Comparison of ENCODE assay signal across 8 cellular contexts in the genomic region with DNA sequence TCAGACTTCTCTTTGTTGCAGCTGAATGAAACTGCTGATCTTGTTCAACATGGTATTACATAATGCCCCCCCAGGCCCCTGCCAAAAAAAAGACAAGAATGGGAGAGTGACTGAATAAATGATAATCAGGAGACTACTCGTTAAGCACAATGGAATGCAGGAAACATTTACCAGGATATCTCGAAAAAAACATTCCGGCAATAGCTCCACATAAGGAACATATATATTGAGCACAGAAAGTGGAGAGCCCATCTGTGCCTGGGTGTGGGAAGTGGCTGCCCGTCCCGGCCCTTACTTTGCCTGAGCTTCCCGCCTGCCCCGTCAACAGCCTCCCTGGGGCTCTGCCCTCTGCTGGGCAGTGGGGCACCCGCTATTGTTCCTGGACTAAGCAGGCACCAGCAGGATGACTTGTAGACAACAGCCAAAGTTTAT. TPM values are rescaled to one million over a fixed set of nuclear protein-coding genes. Genes with fewer than 3 reads are reported as not detected.
DNase-seq lines count a peak whose midpoint lies in the region; ATAC-seq and TF ChIP-seq lines count a peak whose summit lies in the region.

No MANE protein-coding gene starts in this region.

- no peak overlapping the region for H3K14ac ChIP-seq in mesenchymal stem cell (ENCODE audit: low read length in 2 of 2)

- no peak overlapping the region for H3K4me3 Mint-ChIP-seq in CD4-positive, alpha-beta memory T cell
- no peak overlapping the region for H3K4me3 Mint-ChIP-seq in stimulated activated memory B cell treated with anti-CD40 and anti-IgM and Interleukin-4, amounts not matched to agents 10 μg/mL and 1 μg/mL and 100 μg/mL, for 72 hours

- no peak overlapping the region for H2BK12ac ChIP-seq in mesenchymal stem cell (ENCODE audit: low read length in 2 of 2)

- DNase-seq in CD4-positive, alpha-beta memory T cell = no peak
- peak; percentile 5 to 31 for DNase-seq in Kasumi-1 (lab: John Stamatoyannopoulos, UW)
- peak; percentile 82 to 91 for DNase-seq in cardiac fibroblast (ENCODE audit: low read depth in 2 of 2)
- DNase-seq in mesenchymal stem cell = peak; percentile 57
- DNase-seq in putamen (ENCODE audit: low spot score) = no peak
- no peak for DNase-seq in activated CD4-positive, alpha-beta T cell treated with anti-CD3 and anti-CD28 coated beads for 4 hours

- no peak overlapping the region for H3K27ac ChIP-seq in CD4-positive, alpha-beta memory T cell (ENCODE audit: low read depth, low read length)
- peak overlapping the region; percentile 27 for H3K27ac ChIP-seq in mesenchymal stem cell (ENCODE audit: low read length, poor library complexity, severe bottlenecking)

- CTCF ChIA-PET in CD4-positive, alpha-beta memory T cell (lab: Charles Lee; ENCODE audit: partially characterized antibody) = interaction anchor here (1.0 to 1.7 kb wide), 3 partner anchors 9 to 262 kb away, joined by 3 to 4 read pairs (median 3); no protein-coding TSS in a partner anchor

- H3K36me3 ChIP-seq in CD4-positive, alpha-beta memory T cell (ENCODE audit: insufficient read depth, low read length) = peaks cover 32% of the 10 kb centered on the region
- H3K36me3 ChIP-seq in mesenchymal stem cell (ENCODE audit: control insufficient read depth in 1 of 2, insufficient read depth in 2 of 2, low read depth in 1 of 2, low read length in 2 of 2) = peaks cover 46 to 50% of the 10 kb centered on the region in 2 experiments

- peak overlapping the region; percentile 54 for H3K9ac ChIP-seq in mesenchymal stem cell (ENCODE audit: low read length)

- POLR2A ChIA-PET in CD4-positive, alpha-beta memory T cell (lab: Charles Lee; ENCODE audit: partially characterized antibody) = interaction anchor here (0.8 to 4.6 kb wide), 2 partner anchors 12 to 117 kb away, joined by 7 to 24 read pairs; a partner anchor contains a TSS

- H3K4ac ChIP-seq in mesenchymal stem cell (ENCODE audit: low read depth in 1 of 2, low read length in 2 of 2) = no peak overlapping the region

- no peak overlapping the region for H4K8ac ChIP-seq in mesenchymal stem cell (ENCODE audit: low read length)

- H3K9me3 ChIP-seq in CD4-positive, alpha-beta memory T cell (ENCODE audit: control insufficient read depth in 1 of 2, low read length in 2 of 2) = no peaks in the 10 kb centered on the region
- H3K9me3 ChIP-seq in mesenchymal stem cell (ENCODE audit: control insufficient read depth, low read length) = no peaks in the 10 kb centered on the region

- H3K4me1 ChIP-seq in CD4-positive, alpha-beta memory T cell (ENCODE audit: insufficient read depth, low read length) = peaks cover 8% of the 10 kb centered on the region
- peaks cover 24% of the 10 kb centered on the region for H3K4me1 ChIP-seq in mesenchymal stem cell (ENCODE audit: control insufficient read depth, insufficient read depth, low read depth, low read length)

- peaks cover 25% of the 10 kb centered on the region for H3K79me1 ChIP-seq in mesenchymal stem cell (replicated peaks; ENCODE audit: low read length, poor library complexity, severe bottlenecking)

- peaks cover 26 to 37% of the 10 kb centered on the region in 2 donors for H3K36me3 Mint-ChIP-seq in CD4-positive, alpha-beta memory T cell
- peaks cover 40% of the 10 kb centered on the region for H3K36me3 Mint-ChIP-seq in stimulated activated memory B cell treated with anti-CD40 and anti-IgM and Interleukin-4, amounts not matched to agents 10 μg/mL and 1 μg/mL and 100 μg/mL, for 72 hours

- H2BK5ac ChIP-seq in mesenchymal stem cell (ENCODE audit: low read depth, low read length, poor library complexity, severe bottlenecking) = no peak overlapping the region

- ATAC-seq in stimulated activated memory B cell treated with anti-CD40 and anti-IgM and Interleukin-4, amounts not matched to agents 10 μg/mL and 1 μg/mL and 100 μg/mL, for 72 hours = no peak
- no peak for ATAC-seq in HG02973 (IDR thresholded peaks at IDR 0.05; ENCODE audit: unreplicated experiment)

- no peaks in the 10 kb centered on the region for H3K27me3 Mint-ChIP-seq in CD4-positive, alpha-beta memory T cell
- H3K27me3 Mint-ChIP-seq in stimulated activated memory B cell treated with anti-CD40 and anti-IgM and Interleukin-4, amounts not matched to agents 10 μg/mL and 1 μg/mL and 100 μg/mL, for 72 hours = no peaks in the 10 kb centered on the region

- no peak overlapping the region for H2BK120ac ChIP-seq in mesenchymal stem cell (ENCODE audit: low read depth, low read length)

- intact Hi-C loops in CD4-positive, alpha-beta memory T cell (cut with micrococcal nuclease) = no loop called here

- peaks cover 6 to 15% (median 11%) of the 10 kb centered on the region in 4 donors for H3K4me1 Mint-ChIP-seq in CD4-positive, alpha-beta memory T cell
- no peaks in the 10 kb centered on the region for H3K4me1 Mint-ChIP-seq in stimulated activated memory B cell treated with anti-CD40 and anti-IgM and Interleukin-4, amounts not matched to agents 10 μg/mL and 1 μg/mL and 100 μg/mL, for 72 hours

- H2AK5ac ChIP-seq in mesenchymal stem cell (ENCODE audit: low read length, severe bottlenecking) = no peak overlapping the region

- no peak overlapping the region for H3K23ac ChIP-seq in mesenchymal stem cell (ENCODE audit: low read length in 2 of 2)

- no peak overlapping the region for H3K18ac ChIP-seq in mesenchymal stem cell (ENCODE audit: low read depth in 1 of 2, low read length in 2 of 2)

- no peak overlapping the region for H4K91ac ChIP-seq in mesenchymal stem cell (ENCODE audit: low read length)

- H3K4me3 ChIP-seq in CD4-positive, alpha-beta memory T cell (ENCODE audit: low read length in 2 of 2) = no peak overlapping the region
- H3K4me3 ChIP-seq in cardiac fibroblast (replicated peaks in 1 of 2; ENCODE audit: low read depth in 2 of 2, low read length in 2 of 2) (no peak overlapping the region), mesenchymal stem cell (ENCODE audit: insufficient read depth in 1 of 2, low read depth in 1 of 2, low read length in 2 of 2) (no peak overlapping the region)

- no peak overlapping the region for H3K4me2 ChIP-seq in mesenchymal stem cell (ENCODE audit: low read length, poor library complexity, severe bottlenecking)

- no peaks in the 10 kb centered on the region for H3K27me3 ChIP-seq in CD4-positive, alpha-beta memory T cell (ENCODE audit: insufficient read depth, low read length)
- H3K27me3 ChIP-seq in mesenchymal stem cell (ENCODE audit: control insufficient read depth in 1 of 2, insufficient read depth in 1 of 2, low read length in 2 of 2) = no peaks in the 10 kb centered on the region

- H2BK15ac ChIP-seq in mesenchymal stem cell (ENCODE audit: low read depth, poor library complexity, severe bottlenecking) = no peak overlapping the region

- H2AFZ ChIP-seq in mesenchymal stem cell (ENCODE audit: low read depth, low read length) = no peak overlapping the region

- 56% methylated on average over 7 of the region's 8 CpGs for WGBS in mesenchymal stem cell

- H3K27ac Mint-ChIP-seq in CD4-positive, alpha-beta memory T cell = peak overlapping the region in 4 of 7 donors; percentile 10 to 56 (median 45)
- no peak overlapping the region for H3K27ac Mint-ChIP-seq in stimulated activated memory B cell treated with anti-CD40 and anti-IgM and Interleukin-4, amounts not matched to agents 10 μg/mL and 1 μg/mL and 100 μg/mL, for 72 hours

- peaks cover 0 to 2% (median 0%) of the 10 kb centered on the region in 8 donors for H3K9me3 Mint-ChIP-seq in CD4-positive, alpha-beta memory T cell
- H3K9me3 Mint-ChIP-seq in stimulated activated memory B cell treated with anti-CD40 and anti-IgM and Interleukin-4, amounts not matched to agents 10 μg/mL and 1 μg/mL and 100 μg/mL, for 72 hours = no peaks in the 10 kb centered on the region

- peak; percentile 83 for TF ChIP-seq CTCF in cardiac fibroblast (IDR thresholded peaks at IDR 0.05; ENCODE audit: low read depth, low read length)

RNA-seq across cellular contexts. Expression of a gene that starts 13.4 kb away (rescaled TPM):
- 10 to 100 TPM; 56.6 to 61.7 TPM for total RNA-seq in CD4-positive, alpha-beta memory T cell
- polyA plus RNA-seq in CD4-positive, alpha-beta memory T cell = 10 to 100 TPM; 11.0 to 26.2 TPM
- 16.3 TPM for polyA plus RNA-seq in mesenchymal stem cell (2013, experiment 1 of 2)
- polyA plus RNA-seq in mesenchymal stem cell (2013, experiment 2 of 2) = 15.1 TPM

RNA-seq across cellular contexts. Expression of a gene that starts 23.4 kb away (rescaled TPM):
- total RNA-seq in CD4-positive, alpha-beta memory T cell = under 1 TPM; 0.69 to 0.76 TPM
- under 1 TPM in 1 of 2 donors, not detected in 1; 0.25 TPM for polyA plus RNA-seq in CD4-positive, alpha-beta memory T cell
- 1.9 TPM for polyA plus RNA-seq in mesenchymal stem cell (2013, experiment 1 of 2)
- polyA plus RNA-seq in mesenchymal stem cell (2013, experiment 2 of 2) = 1.7 TPM

Comparison
In these comparisons a context has a peak if more than half of its experiments do, and no peak if none do; other contexts are left out.
1. DNase-seq: peak in Kasumi-1 (2 of 2), cardiac fibroblast (2 of 2) and mesenchymal stem cell (single experiment); none in CD4-positive, alpha-beta memory T cell (0 of 5), putamen (single experiment) and activated CD4-positive, alpha-beta T cell treated with anti-CD3 and anti-CD28 coated beads for 4 hours (0 of 2).